Comparison of ENCODE assay signal across 1 cellular context in the genomic region with DNA sequence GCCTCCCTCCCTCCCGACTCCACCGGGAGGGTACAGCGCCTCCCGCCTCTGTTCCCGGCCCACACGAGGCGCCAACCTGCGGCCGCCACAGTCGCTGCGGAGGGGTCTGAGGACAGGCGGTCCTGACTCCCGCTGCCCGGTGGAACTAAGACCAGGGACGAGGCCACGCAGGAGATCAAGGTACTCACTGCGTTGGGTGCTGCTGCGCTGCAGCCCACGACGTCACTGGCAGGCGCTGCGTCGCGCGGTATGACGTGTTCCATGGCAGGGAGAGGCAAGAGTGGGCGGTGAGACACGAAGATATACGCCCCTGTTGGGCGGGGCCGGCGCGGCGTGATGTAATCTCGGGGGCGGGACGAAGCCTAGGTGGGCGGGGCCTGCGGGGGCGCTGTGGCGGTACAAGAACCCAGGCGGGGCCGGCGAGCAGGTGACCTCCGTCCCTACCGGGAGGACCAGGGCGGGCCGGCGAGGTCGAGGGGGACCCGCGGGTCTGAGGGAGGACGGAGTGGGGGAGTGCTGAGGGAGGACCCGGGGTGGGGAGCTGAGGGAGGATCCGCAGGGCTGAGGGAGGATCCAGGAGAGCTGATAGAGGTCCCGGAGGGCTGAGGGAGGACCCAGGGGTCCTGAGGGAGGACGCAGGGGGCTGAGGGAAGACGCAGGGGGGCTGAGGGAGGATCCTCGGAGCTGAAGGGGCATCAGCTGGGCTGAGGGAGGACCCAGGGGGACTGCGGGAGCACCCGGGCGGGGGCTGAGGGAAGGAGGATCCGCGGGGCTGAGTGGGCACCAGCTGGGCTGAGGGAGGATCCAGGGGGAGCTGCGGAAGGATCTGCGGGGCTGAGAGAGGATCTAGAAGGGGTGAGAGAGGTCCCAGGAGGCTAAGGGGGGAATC.
TF ChIP-seq lines count a peak whose summit lies in the region.

A gene (minus strand): TSS at position 227 of the 889 bp plus-strand sequence. CDS start 1,039 bp downstream, outside the sequence.

TF ChIP-seq in K562, 482 proteins besides CTCF, POLR2A, EP300 and RAD21 (continued from another document and continues in another):
- TF ChIP-seq, protein P1, sequence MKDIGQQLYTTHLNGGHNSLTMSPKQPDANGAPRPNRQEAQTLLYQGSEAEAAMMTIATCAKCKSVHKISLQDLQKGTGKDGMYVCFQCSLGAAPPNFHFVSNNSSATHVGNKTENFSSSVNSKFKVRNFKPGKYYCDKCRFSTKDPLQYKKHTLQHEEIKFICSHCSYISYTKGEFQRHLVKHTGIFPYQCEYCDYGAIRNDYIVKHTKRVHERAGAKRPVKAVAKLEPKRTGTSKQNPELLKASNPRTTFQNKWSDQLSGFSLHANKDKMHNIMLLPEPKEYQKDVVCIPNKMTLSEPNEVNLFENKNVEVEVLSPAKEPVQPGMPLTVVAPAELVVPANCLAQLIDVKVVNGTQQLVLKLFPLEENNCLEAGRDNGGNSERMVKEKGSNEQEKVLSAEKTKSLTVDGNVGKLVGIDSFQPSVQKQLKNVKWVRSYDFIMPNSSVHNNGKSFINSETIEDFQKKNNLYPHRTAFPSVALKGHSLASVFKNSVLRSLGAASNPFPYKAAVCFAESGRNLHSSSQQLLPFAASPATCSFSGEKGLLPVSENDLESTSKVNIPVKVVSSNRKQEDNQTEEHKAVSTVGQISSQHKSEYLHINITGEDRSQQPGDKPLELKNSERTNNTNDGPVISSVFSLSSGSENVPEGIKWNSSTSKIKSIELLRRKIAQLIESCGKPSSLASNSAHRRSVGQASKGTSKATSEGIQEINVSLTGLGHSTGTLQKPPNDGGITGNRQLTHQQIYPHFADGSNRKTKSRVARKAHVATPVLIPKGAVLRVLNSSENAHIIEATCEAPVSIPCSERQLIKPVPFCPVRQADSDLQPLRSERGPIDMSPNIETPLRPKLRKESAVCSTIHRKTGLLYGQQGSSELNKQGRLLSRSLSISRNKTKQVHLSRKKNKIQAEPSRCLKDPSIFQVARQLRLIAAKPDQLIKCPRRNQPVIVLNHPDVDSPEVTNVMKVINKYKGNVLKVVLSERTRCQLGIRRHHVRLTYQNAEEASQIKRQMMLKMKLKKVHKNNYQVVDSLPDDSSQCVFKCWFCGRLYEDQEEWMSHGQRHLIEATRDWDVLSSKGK (CRISPR knock-in tag; IDR thresholded peaks at IDR 0.05) = no peak
- no peak for TF ChIP-seq RBM14 (IDR thresholded peaks at IDR 0.05; ENCODE audit: borderline replicate concordance, insufficient read depth, low read depth, low read length)
- TF ChIP-seq ZNF133 (CRISPR knock-in tag; IDR thresholded peaks at IDR 0.05) = peak; percentile 31; the same call in 1 of the 2 replicates
- TF ChIP-seq TOE1 (IDR thresholded peaks at IDR 0.05; ENCODE audit: borderline replicate concordance) = peak; percentile 44
- peak; percentile 86; the same call in 1 of the 2 replicates for TF ChIP-seq TOE1 (CRISPR knock-in tag; IDR thresholded peaks at IDR 0.05; ENCODE audit: borderline replicate concordance, low read depth)
- no peak for TF ChIP-seq ZNF668 (CRISPR knock-in tag; IDR thresholded peaks at IDR 0.05)
- TF ChIP-seq, protein P2, sequence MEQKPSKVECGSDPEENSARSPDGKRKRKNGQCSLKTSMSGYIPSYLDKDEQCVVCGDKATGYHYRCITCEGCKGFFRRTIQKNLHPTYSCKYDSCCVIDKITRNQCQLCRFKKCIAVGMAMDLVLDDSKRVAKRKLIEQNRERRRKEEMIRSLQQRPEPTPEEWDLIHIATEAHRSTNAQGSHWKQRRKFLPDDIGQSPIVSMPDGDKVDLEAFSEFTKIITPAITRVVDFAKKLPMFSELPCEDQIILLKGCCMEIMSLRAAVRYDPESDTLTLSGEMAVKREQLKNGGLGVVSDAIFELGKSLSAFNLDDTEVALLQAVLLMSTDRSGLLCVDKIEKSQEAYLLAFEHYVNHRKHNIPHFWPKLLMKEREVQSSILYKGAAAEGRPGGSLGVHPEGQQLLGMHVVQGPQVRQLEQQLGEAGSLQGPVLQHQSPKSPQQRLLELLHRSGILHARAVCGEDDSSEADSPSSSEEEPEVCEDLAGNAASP (IDR thresholded peaks at IDR 0.05) = no peak
- TF ChIP-seq ZNF57 (CRISPR knock-in tag; IDR thresholded peaks at IDR 0.05) = peak; percentile 6; the same call in 1 of the 2 replicates
- no peak for TF ChIP-seq XRCC3 (IDR thresholded peaks at IDR 0.05)
- 0 out of 2 replicates have a peak, but pooled peaks have one; percentile 3 for TF ChIP-seq KDM2B (CRISPR knock-in tag; IDR thresholded peaks at IDR 0.05)
- 0 out of 2 replicates have a peak, but pooled peaks have one; percentile 59 for TF ChIP-seq SMARCE1 (IDR thresholded peaks at IDR 0.05)
- no peak for TF ChIP-seq GTF2F1 (IDR thresholded peaks at IDR 0.05; ENCODE audit: low read depth, low read length)
- no peak; a peak in 2 of 4 replicates for TF ChIP-seq NONO (IDR thresholded peaks at IDR 0.05; ENCODE audit: low read depth in 2 of 2, low read length in 1 of 2)
- no peak for TF ChIP-seq PPARD (CRISPR knock-in tag; IDR thresholded peaks at IDR 0.05)
- TF ChIP-seq, protein P3, sequence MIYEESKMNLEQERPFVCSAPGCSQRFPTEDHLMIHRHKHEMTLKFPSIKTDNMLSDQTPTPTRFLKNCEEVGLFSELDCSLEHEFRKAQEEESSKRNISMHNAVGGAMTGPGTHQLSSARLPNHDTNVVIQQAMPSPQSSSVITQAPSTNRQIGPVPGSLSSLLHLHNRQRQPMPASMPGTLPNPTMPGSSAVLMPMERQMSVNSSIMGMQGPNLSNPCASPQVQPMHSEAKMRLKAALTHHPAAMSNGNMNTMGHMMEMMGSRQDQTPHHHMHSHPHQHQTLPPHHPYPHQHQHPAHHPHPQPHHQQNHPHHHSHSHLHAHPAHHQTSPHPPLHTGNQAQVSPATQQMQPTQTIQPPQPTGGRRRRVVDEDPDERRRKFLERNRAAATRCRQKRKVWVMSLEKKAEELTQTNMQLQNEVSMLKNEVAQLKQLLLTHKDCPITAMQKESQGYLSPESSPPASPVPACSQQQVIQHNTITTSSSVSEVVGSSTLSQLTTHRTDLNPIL (CRISPR knock-in tag; IDR thresholded peaks at IDR 0.05) = no peak
- no peak for TF ChIP-seq ZBTB8A (IDR thresholded peaks at IDR 0.05; ENCODE audit: partially characterized antibody)
- TF ChIP-seq, protein P4, sequence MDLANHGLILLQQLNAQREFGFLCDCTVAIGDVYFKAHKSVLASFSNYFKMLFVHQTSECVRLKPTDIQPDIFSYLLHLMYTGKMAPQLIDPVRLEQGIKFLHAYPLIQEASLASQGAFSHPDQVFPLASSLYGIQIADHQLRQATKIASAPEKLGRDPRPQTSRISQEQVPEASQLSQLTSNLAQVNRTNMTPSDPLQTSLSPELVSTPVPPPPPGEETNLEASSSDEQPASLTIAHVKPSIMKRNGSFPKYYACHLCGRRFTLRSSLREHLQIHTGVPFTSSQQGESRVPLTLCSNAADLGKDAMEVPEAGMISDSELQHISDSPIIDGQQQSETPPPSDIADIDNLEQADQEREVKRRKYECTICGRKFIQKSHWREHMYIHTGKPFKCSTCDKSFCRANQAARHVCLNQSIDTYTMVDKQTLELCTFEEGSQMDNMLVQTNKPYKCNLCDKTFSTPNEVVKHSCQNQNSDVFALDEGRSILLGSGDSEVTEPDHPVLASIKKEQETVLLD (IDR thresholded peaks at IDR 0.05) = peak; percentile 24; the same call in 1 of the 2 replicates
- no peak for TF ChIP-seq TGIF2 (CRISPR knock-in tag; IDR thresholded peaks at IDR 0.05)
- TF ChIP-seq HMG20B (CRISPR knock-in tag; IDR thresholded peaks at IDR 0.05) = no peak
- no peak for TF ChIP-seq KLF10 (CRISPR knock-in tag; IDR thresholded peaks at IDR 0.05)
- TF ChIP-seq TSC22D4 (tag; IDR thresholded peaks at IDR 0.05) = no peak
- no peak for TF ChIP-seq GATAD2B (IDR thresholded peaks at IDR 0.05; ENCODE audit: borderline replicate concordance)
- no peak for TF ChIP-seq KAT8 (IDR thresholded peaks at IDR 0.05; ENCODE audit: low read depth)
- TF ChIP-seq ZNF507 (tag; conservative IDR thresholded peaks at IDR 0.05) = no peak
- TF ChIP-seq, protein P5, sequence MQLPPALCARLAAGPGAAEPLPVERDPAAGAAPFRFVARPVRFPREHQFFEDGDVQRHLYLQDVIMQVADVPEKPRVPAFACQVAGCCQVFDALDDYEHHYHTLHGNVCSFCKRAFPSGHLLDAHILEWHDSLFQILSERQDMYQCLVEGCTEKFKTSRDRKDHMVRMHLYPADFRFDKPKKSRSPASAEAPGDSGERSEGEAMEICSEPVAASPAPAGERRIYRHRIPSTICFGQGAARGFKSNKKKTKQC (CRISPR knock-in tag; IDR thresholded peaks at IDR 0.05) = peak; percentile 74; the same call in 1 of the 2 replicates
- TF ChIP-seq NCOA1 (IDR thresholded peaks at IDR 0.05; ENCODE audit: low read depth) = no peak
- TF ChIP-seq HDAC8 (tag; IDR thresholded peaks at IDR 0.05) = no peak
- peak; percentile 87 for TF ChIP-seq POLR2AphosphoS5 (IDR thresholded peaks at IDR 0.05; ENCODE audit: control insufficient read depth, insufficient read depth, low read depth, low read length)
- peak; percentile 14; the same call in 1 of the 2 replicates for TF ChIP-seq LCOR (CRISPR knock-in tag; IDR thresholded peaks at IDR 0.05)
- 0 out of 2 replicates have a peak, but pooled peaks have one; percentile 36 for TF ChIP-seq ZFPM2 (CRISPR knock-in tag; IDR thresholded peaks at IDR 0.05)
- TF ChIP-seq MEF2A (IDR thresholded peaks at IDR 0.05; ENCODE audit: control insufficient read depth, low read depth, low read length) = no peak
- no peak for TF ChIP-seq ILF3 (IDR thresholded peaks at IDR 0.05; ENCODE audit: borderline replicate concordance)
- peak; percentile 82 to 87 for TF ChIP-seq MAZ (CRISPR knock-in tag; conservative IDR thresholded peaks at IDR 0.05 in 1 of 2, IDR thresholded peaks at IDR 0.05 in 1 of 2)
- TF ChIP-seq PRMT5 (CRISPR knock-in tag; IDR thresholded peaks at IDR 0.05) = no peak
- no peak for TF ChIP-seq IRF2 (CRISPR knock-in tag; IDR thresholded peaks at IDR 0.05)
- TF ChIP-seq ZNF311 (CRISPR knock-in tag; IDR thresholded peaks at IDR 0.05) = no peak
- no peak for TF ChIP-seq ZNF124 (CRISPR knock-in tag; IDR thresholded peaks at IDR 0.05)
- no peak for TF ChIP-seq TEAD4 (IDR thresholded peaks at IDR 0.05; ENCODE audit: low read length)
- TF ChIP-seq TEAD4 (CRISPR knock-in tag; IDR thresholded peaks at IDR 0.05; ENCODE audit: borderline replicate concordance) = no peak
- peak in 1 of 2 experiments; percentile 38; a peak in 1 of 4 replicates for TF ChIP-seq FOXA3 (CRISPR knock-in tag; conservative IDR thresholded peaks at IDR 0.05 in 1 of 2, IDR thresholded peaks at IDR 0.05 in 1 of 2)
- TF ChIP-seq, protein P6, sequence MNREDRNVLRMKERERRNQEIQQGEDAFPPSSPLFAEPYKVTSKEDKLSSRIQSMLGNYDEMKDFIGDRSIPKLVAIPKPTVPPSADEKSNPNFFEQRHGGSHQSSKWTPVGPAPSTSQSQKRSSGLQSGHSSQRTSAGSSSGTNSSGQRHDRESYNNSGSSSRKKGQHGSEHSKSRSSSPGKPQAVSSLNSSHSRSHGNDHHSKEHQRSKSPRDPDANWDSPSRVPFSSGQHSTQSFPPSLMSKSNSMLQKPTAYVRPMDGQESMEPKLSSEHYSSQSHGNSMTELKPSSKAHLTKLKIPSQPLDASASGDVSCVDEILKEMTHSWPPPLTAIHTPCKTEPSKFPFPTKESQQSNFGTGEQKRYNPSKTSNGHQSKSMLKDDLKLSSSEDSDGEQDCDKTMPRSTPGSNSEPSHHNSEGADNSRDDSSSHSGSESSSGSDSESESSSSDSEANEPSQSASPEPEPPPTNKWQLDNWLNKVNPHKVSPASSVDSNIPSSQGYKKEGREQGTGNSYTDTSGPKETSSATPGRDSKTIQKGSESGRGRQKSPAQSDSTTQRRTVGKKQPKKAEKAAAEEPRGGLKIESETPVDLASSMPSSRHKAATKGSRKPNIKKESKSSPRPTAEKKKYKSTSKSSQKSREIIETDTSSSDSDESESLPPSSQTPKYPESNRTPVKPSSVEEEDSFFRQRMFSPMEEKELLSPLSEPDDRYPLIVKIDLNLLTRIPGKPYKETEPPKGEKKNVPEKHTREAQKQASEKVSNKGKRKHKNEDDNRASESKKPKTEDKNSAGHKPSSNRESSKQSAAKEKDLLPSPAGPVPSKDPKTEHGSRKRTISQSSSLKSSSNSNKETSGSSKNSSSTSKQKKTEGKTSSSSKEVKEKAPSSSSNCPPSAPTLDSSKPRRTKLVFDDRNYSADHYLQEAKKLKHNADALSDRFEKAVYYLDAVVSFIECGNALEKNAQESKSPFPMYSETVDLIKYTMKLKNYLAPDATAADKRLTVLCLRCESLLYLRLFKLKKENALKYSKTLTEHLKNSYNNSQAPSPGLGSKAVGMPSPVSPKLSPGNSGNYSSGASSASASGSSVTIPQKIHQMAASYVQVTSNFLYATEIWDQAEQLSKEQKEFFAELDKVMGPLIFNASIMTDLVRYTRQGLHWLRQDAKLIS (CRISPR knock-in tag; IDR thresholded peaks at IDR 0.05) = no peak; the same call in 1 of the 2 replicates
- no peak for TF ChIP-seq FIP1L1 (IDR thresholded peaks at IDR 0.05; ENCODE audit: low read depth, low read length, poor library complexity, severe bottlenecking)
- TF ChIP-seq FOXK1 (CRISPR knock-in tag; IDR thresholded peaks at IDR 0.05; ENCODE audit: borderline replicate concordance) = peak; percentile 82; the same call in 1 of the 2 replicates
- TF ChIP-seq, protein P7, sequence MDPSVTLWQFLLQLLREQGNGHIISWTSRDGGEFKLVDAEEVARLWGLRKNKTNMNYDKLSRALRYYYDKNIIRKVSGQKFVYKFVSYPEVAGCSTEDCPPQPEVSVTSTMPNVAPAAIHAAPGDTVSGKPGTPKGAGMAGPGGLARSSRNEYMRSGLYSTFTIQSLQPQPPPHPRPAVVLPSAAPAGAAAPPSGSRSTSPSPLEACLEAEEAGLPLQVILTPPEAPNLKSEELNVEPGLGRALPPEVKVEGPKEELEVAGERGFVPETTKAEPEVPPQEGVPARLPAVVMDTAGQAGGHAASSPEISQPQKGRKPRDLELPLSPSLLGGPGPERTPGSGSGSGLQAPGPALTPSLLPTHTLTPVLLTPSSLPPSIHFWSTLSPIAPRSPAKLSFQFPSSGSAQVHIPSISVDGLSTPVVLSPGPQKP (CRISPR knock-in tag; IDR thresholded peaks at IDR 0.05) = no peak
- no peak; the same call in 1 of the 2 replicates for TF ChIP-seq STAT5A (IDR thresholded peaks at IDR 0.05; ENCODE audit: borderline replicate concordance, low read length)
- TF ChIP-seq SREBF1 (IDR thresholded peaks at IDR 0.05; ENCODE audit: borderline replicate concordance, low read depth, low read length) = no peak
- no peak; the same call in 1 of the 2 replicates for TF ChIP-seq NFRKB (IDR thresholded peaks at IDR 0.05; ENCODE audit: low read depth)
- peak; percentile 33; the same call in 1 of the 2 replicates for TF ChIP-seq MAFK (IDR thresholded peaks at IDR 0.05; ENCODE audit: low read length)
- TF ChIP-seq PHB2 (IDR thresholded peaks at IDR 0.05; ENCODE audit: low read depth) = peak; percentile 9; the same call in 1 of the 2 replicates
- TF ChIP-seq ZNF197 (CRISPR knock-in tag; IDR thresholded peaks at IDR 0.05; ENCODE audit: low read depth) = no peak
- no peak for TF ChIP-seq MCM7 (IDR thresholded peaks at IDR 0.05)
- TF ChIP-seq BMI1 (IDR thresholded peaks at IDR 0.05; ENCODE audit: low read length) = no peak
- TF ChIP-seq, protein P8, sequence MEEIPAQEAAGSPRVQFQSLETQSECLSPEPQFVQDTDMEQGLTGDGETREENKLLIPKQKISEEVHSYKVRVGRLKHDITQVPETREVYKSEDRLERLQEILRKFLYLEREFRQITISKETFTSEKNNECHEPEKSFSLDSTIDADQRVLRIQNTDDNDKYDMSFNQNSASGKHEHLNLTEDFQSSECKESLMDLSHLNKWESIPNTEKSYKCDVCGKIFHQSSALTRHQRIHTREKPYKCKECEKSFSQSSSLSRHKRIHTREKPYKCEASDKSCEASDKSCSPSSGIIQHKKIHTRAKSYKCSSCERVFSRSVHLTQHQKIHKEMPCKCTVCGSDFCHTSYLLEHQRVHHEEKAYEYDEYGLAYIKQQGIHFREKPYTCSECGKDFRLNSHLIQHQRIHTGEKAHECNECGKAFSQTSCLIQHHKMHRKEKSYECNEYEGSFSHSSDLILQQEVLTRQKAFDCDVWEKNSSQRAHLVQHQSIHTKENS (CRISPR knock-in tag; IDR thresholded peaks at IDR 0.05) = no peak
- no peak for TF ChIP-seq NFE2L1 (tag; IDR thresholded peaks at IDR 0.05; ENCODE audit: borderline replicate concordance, low read depth)
